ENCODE assay signal across 7 cellular contexts in genomic region chrX:13733506-13733905, GRCh38. TPM values are rescaled to one million over a fixed set of nuclear protein-coding genes. Genes with fewer than 3 reads are reported as not detected.
A peak's percentile ranks its signal among the peaks of the same experiment; 100 is the strongest.
DNase-seq lines count a peak whose midpoint lies in the region; ATAC-seq and TF ChIP-seq lines count a peak whose summit lies in the region.

No MANE protein-coding gene starts in this region.

- H2AFZ ChIP-seq in hepatocyte = no peak overlapping the region

- H3K4me1 ChIP-seq in hepatocyte (ENCODE audit: insufficient read depth) = no peaks in the 10 kb centered on the region

- H3K4me3 Mint-ChIP-seq in activated CD4-positive, alpha-beta memory T cell treated with anti-CD3 and anti-CD28 coated beads for 36 hours = peak overlapping the region; percentile 92
- H3K4me3 Mint-ChIP-seq in stimulated activated effector memory CD8-positive, alpha-beta T cell treated with anti-CD3 and anti-CD28 coated beads, Interleukin-12 subunit alpha, Interleukin-12 subunit beta, amount 100 ng/mL, for 72 hours = peak overlapping the region; percentile 91

- intact Hi-C loops in activated CD4-positive, alpha-beta memory T cell treated with anti-CD3 and anti-CD28 coated beads for 36 hours (cut with micrococcal nuclease) = loop anchor here (5.0 to 10.0 kb wide), 4 partner anchors 641 to 1604 kb away; partner anchors contain the start of genes FANCB, MOSPD2 and PIGA

- peak overlapping the region; percentile 73 for H3K4me2 ChIP-seq in hepatocyte

- H3K9me3 ChIP-seq in hepatocyte (ENCODE audit: low read depth) = no peaks in the 10 kb centered on the region

- H3K36me3 ChIP-seq in hepatocyte (replicated peaks; ENCODE audit: insufficient read depth, low read depth) = no peaks in the 10 kb centered on the region

- no peak for TF ChIP-seq CTCF in HFF-Myc (IDR thresholded peaks at IDR 0.05; ENCODE audit: low read depth, low read length, missing control alignments)
- TF ChIP-seq CTCF in hepatocyte (IDR thresholded peaks at IDR 0.05; ENCODE audit: poor library complexity) = no peak

- no peak for DNase-seq in HFF-Myc (ENCODE audit: extremely low read depth, low read depth)
- no peak for DNase-seq in activated CD4-positive, alpha-beta memory T cell treated with anti-CD3 and anti-CD28 coated beads for 36 hours
- DNase-seq in hepatocyte (ENCODE audit: low spot score) = no peak
- no peak for DNase-seq in stimulated activated effector memory CD8-positive, alpha-beta T cell treated with anti-CD3 and anti-CD28 coated beads, Interleukin-12 subunit alpha, Interleukin-12 subunit beta, amount 100 ng/mL, for 72 hours (ENCODE audit: low spot score in 2 of 2)
- DNase-seq in GM03348 (ENCODE audit: low spot score) = no peak
- no peak for DNase-seq in NCI-H345 (lab: John Stamatoyannopoulos, UW)

- 48% methylated on average over 4 of the region's 4 CpGs for WGBS in hepatocyte (ENCODE audit: low lambda C conversion rate, missing lambda C conversion rate)

- H3K27me3 Mint-ChIP-seq in activated CD4-positive, alpha-beta memory T cell treated with anti-CD3 and anti-CD28 coated beads for 36 hours = no peaks in the 10 kb centered on the region

- POLR2A ChIA-PET in activated CD4-positive, alpha-beta memory T cell treated with anti-CD3 and anti-CD28 coated beads for 36 hours (lab: Charles Lee) = interaction anchor here (2.1 to 3.4 kb wide), 2 partner anchors 9 to 46 kb away, joined by 12 to 23 read pairs; partner anchors contain the start of gene RAB9A

- H3K4me3 ChIP-seq in HFF-Myc (replicated peaks; ENCODE audit: low read depth, low read length) (peak overlapping the region; percentile 81), hepatocyte (peak overlapping the region; percentile 79)

- ATAC-seq in stimulated activated effector memory CD8-positive, alpha-beta T cell treated with anti-CD3 and anti-CD28 coated beads, Interleukin-12 subunit alpha, Interleukin-12 subunit beta, amount 100 ng/mL, for 72 hours = no peak
- no peak for ATAC-seq in HG03442 (IDR thresholded peaks at IDR 0.05; ENCODE audit: unreplicated experiment)

- H3K9me3 Mint-ChIP-seq in activated CD4-positive, alpha-beta memory T cell treated with anti-CD3 and anti-CD28 coated beads for 36 hours = peaks cover 2% of the 10 kb centered on the region
- no peaks in the 10 kb centered on the region for H3K9me3 Mint-ChIP-seq in stimulated activated effector memory CD8-positive, alpha-beta T cell treated with anti-CD3 and anti-CD28 coated beads, Interleukin-12 subunit alpha, Interleukin-12 subunit beta, amount 100 ng/mL, for 72 hours

- peak overlapping the region; percentile 86 for H3K27ac ChIP-seq in hepatocyte

- no peaks in the 10 kb centered on the region for H3K27me3 ChIP-seq in hepatocyte

- peaks cover 50% of the 10 kb centered on the region for H3K4me1 Mint-ChIP-seq in activated CD4-positive, alpha-beta memory T cell treated with anti-CD3 and anti-CD28 coated beads for 36 hours (ENCODE audit: low read depth)
- peaks cover 24% of the 10 kb centered on the region for H3K4me1 Mint-ChIP-seq in stimulated activated effector memory CD8-positive, alpha-beta T cell treated with anti-CD3 and anti-CD28 coated beads, Interleukin-12 subunit alpha, Interleukin-12 subunit beta, amount 100 ng/mL, for 72 hours

- peaks cover 27% of the 10 kb centered on the region for H3K36me3 Mint-ChIP-seq in activated CD4-positive, alpha-beta memory T cell treated with anti-CD3 and anti-CD28 coated beads for 36 hours
- H3K36me3 Mint-ChIP-seq in stimulated activated effector memory CD8-positive, alpha-beta T cell treated with anti-CD3 and anti-CD28 coated beads, Interleukin-12 subunit alpha, Interleukin-12 subunit beta, amount 100 ng/mL, for 72 hours = peaks cover 68% of the 10 kb centered on the region

- CTCF ChIA-PET in activated CD4-positive, alpha-beta memory T cell treated with anti-CD3 and anti-CD28 coated beads for 36 hours (lab: Charles Lee) = interaction anchor here (1.6 kb wide), 1 partner anchor 8 kb away, joined by 4 read pairs; no protein-coding TSS in a partner anchor

- H3K9me2 ChIP-seq in hepatocyte (replicated peaks; ENCODE audit: insufficient read depth) = no peaks in the 10 kb centered on the region

- peak overlapping the region; percentile 96 for H3K27ac Mint-ChIP-seq in activated CD4-positive, alpha-beta memory T cell treated with anti-CD3 and anti-CD28 coated beads for 36 hours
- H3K27ac Mint-ChIP-seq in stimulated activated effector memory CD8-positive, alpha-beta T cell treated with anti-CD3 and anti-CD28 coated beads, Interleukin-12 subunit alpha, Interleukin-12 subunit beta, amount 100 ng/mL, for 72 hours = peak overlapping the region; percentile 98

- no peaks in the 10 kb centered on the region for H4K20me1 ChIP-seq in hepatocyte (ENCODE audit: insufficient read depth, poor library complexity, severe bottlenecking)

- H3K79me2 ChIP-seq in hepatocyte = peaks cover 62% of the 10 kb centered on the region

RNA-seq across cellular contexts. Expression of gene TRAPPC2, which starts 0.9 kb away (rescaled TPM):
- 10 to 100 TPM; 14.1 to 16.1 TPM for total RNA-seq in activated CD4-positive, alpha-beta memory T cell treated with anti-CD3 and anti-CD28 coated beads for 36 hours
- total RNA-seq in hepatocyte = 23.4 and 24.8 TPM in 2 replicates
- polyA plus RNA-seq in hepatocyte = 11.7 and 15.8 TPM in 2 replicates

RNA-seq across cellular contexts. Expression of gene OFD1, which starts 1.0 kb away (rescaled TPM):
- total RNA-seq in activated CD4-positive, alpha-beta memory T cell treated with anti-CD3 and anti-CD28 coated beads for 36 hours = 10 to 100 TPM; 24.5 to 30.9 TPM
- total RNA-seq in hepatocyte = 23.5 and 27.6 TPM in 2 replicates
- 23.5 and 30.6 TPM in 2 replicates for polyA plus RNA-seq in hepatocyte

RNA-seq across cellular contexts. Expression of gene RAB9A, which starts 44.6 kb away (rescaled TPM):
- total RNA-seq in activated CD4-positive, alpha-beta memory T cell treated with anti-CD3 and anti-CD28 coated beads for 36 hours = 10 to 100 TPM; 28.2 to 32.1 TPM
- total RNA-seq in hepatocyte = 66.1 and 73.0 TPM in 2 replicates
- polyA plus RNA-seq in hepatocyte = 51.2 and 53.9 TPM in 2 replicates
